In the genomic region with DNA sequence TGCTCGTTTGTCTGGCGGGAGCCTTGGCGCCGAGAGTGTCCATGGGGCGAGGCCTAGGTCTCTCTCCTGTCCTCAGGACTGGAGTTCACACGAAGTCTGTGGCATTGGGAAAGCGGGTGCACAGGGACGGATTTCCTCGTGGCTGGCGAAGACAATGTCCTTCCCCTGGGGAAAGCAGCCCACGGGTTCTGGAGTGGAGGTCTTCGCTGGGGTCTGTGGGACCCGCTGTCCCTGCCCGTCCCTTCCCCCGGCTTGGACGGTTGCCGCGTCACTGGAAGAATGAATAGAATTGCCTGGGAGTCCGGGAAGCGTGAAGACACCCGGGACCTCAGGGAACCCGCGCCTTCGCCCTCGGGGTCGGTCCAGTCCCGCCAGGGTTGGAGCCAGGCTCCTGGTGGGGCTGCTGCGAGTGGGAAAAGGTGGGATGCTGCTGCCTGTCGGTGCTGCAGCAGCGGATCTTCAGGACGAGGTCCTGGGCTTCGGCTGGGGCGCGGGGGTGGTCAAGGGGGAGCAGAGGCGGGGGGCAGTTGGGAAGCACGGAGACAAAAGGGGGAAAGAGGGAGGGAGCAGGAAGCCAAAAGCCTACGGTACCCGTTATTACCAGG, we compare ENCODE assay signal across 14 cellular contexts.
DNase-seq lines count a peak whose midpoint lies in the region; ATAC-seq and TF ChIP-seq lines count a peak whose summit lies in the region.
"Had no signal": no experiment of that assay in that cellular context is flagged by ENCODE, and none has a peak within 500 bp of the region (broad histone marks: within the 10 kb centered on the region; RNA-seq: fewer than 3 reads in every experiment).

No MANE protein-coding gene starts in this region.

- DNase-seq in heart left ventricle (no peak), right atrium auricular region (ENCODE audit: low spot score) (no peak), lower lobe of right lung (peak; percentile 47), upper lobe of right lung (no peak), NCI-H1092 treated with DMSO at 0.1 percent for 48 hours (lab: John Stamatoyannopoulos, UW) (no peak), NCI-H446 treated with DMSO at 0.1 percent for 48 hours (lab: John Stamatoyannopoulos, UW) (no peak)
- DNase-seq: CD4-positive, CD25-positive, alpha-beta regulatory T cell; DMS79 treated with DMSO at 0.1 percent for 48 hours; MM.1S; PC-3; stimulated activated CD8-positive, alpha-beta memory T cell treated with anti-CD3 and anti-CD28 coated beads, Interleukin-4, amount 100 ng/mL, for 48 hours had no signal

- H3K36me3 ChIP-seq in heart left ventricle (no peaks in the 10 kb centered on the region), right atrium auricular region (no peaks in the 10 kb centered on the region), lower lobe of right lung (no peaks in the 10 kb centered on the region), upper lobe of right lung (no peaks in the 10 kb centered on the region)

- TF ChIP-seq CTCF in heart left ventricle (IDR thresholded peaks at IDR 0.05), result no peak
- no peak for TF ChIP-seq CTCF in right atrium auricular region (IDR thresholded peaks at IDR 0.05)
- TF ChIP-seq CTCF in lower lobe of right lung (IDR thresholded peaks at IDR 0.05), result no peak
- no peak for TF ChIP-seq CTCF in upper lobe of right lung (IDR thresholded peaks at IDR 0.05)

- intact Hi-C loops in heart left ventricle (cut with DNase I) (no loop called here), lower lobe of right lung (cut with DNase I) (no loop called here), upper lobe of right lung (cut with DNase I) (no loop called here)

- H3K27ac ChIP-seq in heart left ventricle (peak overlapping the region in 6 of 12 donors; percentile 8 to 61 (median 32)), right atrium auricular region (no peak overlapping the region), lower lobe of right lung (no peak overlapping the region), upper lobe of right lung (no peak overlapping the region)
- H3K27ac ChIP-seq: SK-N-MC had no signal

- H3K27me3 ChIP-seq in heart left ventricle (peaks cover 0 to 45% (median 9%) of the 10 kb centered on the region in 9 donors), right atrium auricular region (no peaks in the 10 kb centered on the region), lower lobe of right lung (ENCODE audit: low read depth) (peaks cover 12% of the 10 kb centered on the region), upper lobe of right lung (no peaks in the 10 kb centered on the region)

- 63 to 78% (median 71%) methylated on average over 38 of the region's 38 CpGs for WGBS in heart left ventricle, 4 donors

- H3K4me3 ChIP-seq in heart left ventricle (peak overlapping the region in 6 of 12 donors; percentile 14 to 44 (median 30)), right atrium auricular region (no peak overlapping the region), lower lobe of right lung (no peak overlapping the region), upper lobe of right lung (no peak overlapping the region)
- H3K4me3 ChIP-seq: SK-N-MC had no signal

- H3K9me3 ChIP-seq in heart left ventricle, result peaks cover 0 to 20% (median 2%) of the 10 kb centered on the region in 12 donors
- H3K9me3 ChIP-seq in right atrium auricular region, result peaks cover 0 to 16% of the 10 kb centered on the region in 2 donors
- H3K9me3 ChIP-seq in lower lobe of right lung, result no peaks in the 10 kb centered on the region
- H3K9me3 ChIP-seq in upper lobe of right lung, result no peaks in the 10 kb centered on the region

- no peak for TF ChIP-seq POLR2A in heart left ventricle (IDR thresholded peaks at IDR 0.05)

- ATAC-seq in heart left ventricle (peak in 3 of 4 donors; percentile 10 to 33 (median 16)), SK-N-SH treated with all-trans-retinoic acid at 6 μM for 48 hours (peak; percentile 39), lower lobe of right lung (peak; percentile 57 to 64), upper lobe of right lung (peak; percentile 46), GM19351 (IDR thresholded peaks at IDR 0.05; ENCODE audit: unreplicated experiment) (no peak)
- ATAC-seq: PC-3 had no signal

- H3K4me1 ChIP-seq in heart left ventricle (no peaks in the 10 kb centered on the region), right atrium auricular region (no peaks in the 10 kb centered on the region), lower lobe of right lung (no peaks in the 10 kb centered on the region), upper lobe of right lung (no peaks in the 10 kb centered on the region)

TF ChIP-seq in SK-N-SH treated with all-trans-retinoic acid at 6 μM for 48 hours, 23 proteins besides CTCF, POLR2A, EP300 and RAD21:
- no peak for TF ChIP-seq BACH2 (CRISPR knock-in tag; IDR thresholded peaks at IDR 0.05; ENCODE audit: borderline replicate concordance)
- TF ChIP-seq TOX (CRISPR knock-in tag; IDR thresholded peaks at IDR 0.05; ENCODE audit: borderline replicate concordance), result no peak
- TF ChIP-seq PPARA (CRISPR knock-in tag; IDR thresholded peaks at IDR 0.05; ENCODE audit: borderline replicate concordance), result no peak
TF ChIP-seq in SK-N-SH treated with all-trans-retinoic acid at 6 μM for 48 hours: peak in this region for 0.
